In the genomic region with DNA sequence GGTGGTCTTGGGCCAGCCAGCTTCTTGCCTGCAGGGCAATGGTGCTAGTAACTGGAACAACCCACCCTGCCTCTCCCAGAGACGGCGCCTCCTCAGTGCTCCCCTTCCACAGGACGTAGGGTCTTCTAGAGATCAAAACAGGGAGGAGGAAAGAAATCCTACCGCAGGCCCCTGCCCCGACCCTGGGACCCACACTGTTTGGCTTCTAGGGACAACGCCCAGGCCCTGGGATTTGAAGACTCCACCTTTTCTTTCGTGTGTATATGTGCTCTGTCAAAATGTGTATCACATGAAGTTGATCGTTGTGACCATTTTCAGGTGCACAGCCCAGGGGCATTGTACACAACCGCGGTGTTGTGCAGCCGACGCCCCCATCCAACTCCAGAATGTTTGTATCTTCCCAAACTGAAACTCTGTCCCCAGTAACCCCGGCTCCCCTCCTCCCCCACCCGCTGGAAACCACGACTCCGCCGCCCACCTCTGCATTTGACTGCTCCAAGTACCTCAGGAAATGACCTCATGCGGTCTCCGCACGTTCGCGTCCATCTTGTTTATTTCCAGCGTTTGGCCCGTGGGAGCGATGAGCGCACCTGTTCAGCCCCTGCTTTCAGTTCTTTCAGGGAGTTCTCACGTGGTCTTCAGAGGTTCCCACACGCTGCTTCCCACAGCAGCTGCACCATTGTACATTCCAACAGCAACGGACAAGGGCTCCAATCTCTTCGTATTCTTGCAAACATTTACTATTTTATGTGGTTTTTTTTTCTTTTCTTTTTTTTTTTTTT, we compare ENCODE assay signal across 8 cellular contexts. TPM values are rescaled to one million over a fixed set of nuclear protein-coding genes. Genes with fewer than 3 reads are reported as not detected.
DNase-seq lines count a peak whose midpoint lies in the region; ATAC-seq and TF ChIP-seq lines count a peak whose summit lies in the region.

No MANE protein-coding gene starts in this region.

- H3K9me3 Mint-ChIP-seq in CD8-positive, alpha-beta T cell, result peaks cover 8% of the 10 kb centered on the region
- peaks cover 10% of the 10 kb centered on the region for H3K9me3 Mint-ChIP-seq in activated B cell treated with CpG ODN at 0.5 μM for 24 hours
- peaks cover 12% of the 10 kb centered on the region for H3K9me3 Mint-ChIP-seq in dendritic cell treated with granulocyte-macrophage colony-stimulating factor and Interleukin-4, amounts not matched to agents 40 ng/mL and 50 ng/mL, for 4 days

- no peaks in the 10 kb centered on the region for H3K9me3 ChIP-seq in CD8-positive, alpha-beta T cell (ENCODE audit: low read length)
- H3K9me3 ChIP-seq in thyroid gland, result no peaks in the 10 kb centered on the region

- H3K4me3 Mint-ChIP-seq in CD8-positive, alpha-beta T cell, result peak overlapping the region; percentile 88
- peak overlapping the region; percentile 69 for H3K4me3 Mint-ChIP-seq in activated B cell treated with CpG ODN at 0.5 μM for 24 hours
- peak overlapping the region; percentile 59 for H3K4me3 Mint-ChIP-seq in dendritic cell treated with granulocyte-macrophage colony-stimulating factor and Interleukin-4, amounts not matched to agents 40 ng/mL and 50 ng/mL, for 4 days

- H3K27me3 Mint-ChIP-seq in CD8-positive, alpha-beta T cell (ENCODE audit: low read depth), result peaks cover 25% of the 10 kb centered on the region
- H3K27me3 Mint-ChIP-seq in activated B cell treated with CpG ODN at 0.5 μM for 24 hours, result peaks cover 47% of the 10 kb centered on the region
- H3K27me3 Mint-ChIP-seq in dendritic cell treated with granulocyte-macrophage colony-stimulating factor and Interleukin-4, amounts not matched to agents 40 ng/mL and 50 ng/mL, for 4 days, result peaks cover 94% of the 10 kb centered on the region

- H3K36me3 Mint-ChIP-seq in CD8-positive, alpha-beta T cell, result no peaks in the 10 kb centered on the region
- peaks cover 2% of the 10 kb centered on the region for H3K36me3 Mint-ChIP-seq in activated B cell treated with CpG ODN at 0.5 μM for 24 hours (ENCODE audit: low read depth)
- no peaks in the 10 kb centered on the region for H3K36me3 Mint-ChIP-seq in dendritic cell treated with granulocyte-macrophage colony-stimulating factor and Interleukin-4, amounts not matched to agents 40 ng/mL and 50 ng/mL, for 4 days (ENCODE audit: low read depth)

- H3K36me3 ChIP-seq in CD8-positive, alpha-beta T cell (ENCODE audit: insufficient read depth, low read length), result no peaks in the 10 kb centered on the region
- no peaks in the 10 kb centered on the region for H3K36me3 ChIP-seq in thyroid gland

- peaks cover 21% of the 10 kb centered on the region for H3K4me1 Mint-ChIP-seq in CD8-positive, alpha-beta T cell (ENCODE audit: low read depth)
- H3K4me1 Mint-ChIP-seq in activated B cell treated with CpG ODN at 0.5 μM for 24 hours, result peaks cover 24% of the 10 kb centered on the region
- peaks cover 25% of the 10 kb centered on the region for H3K4me1 Mint-ChIP-seq in dendritic cell treated with granulocyte-macrophage colony-stimulating factor and Interleukin-4, amounts not matched to agents 40 ng/mL and 50 ng/mL, for 4 days (ENCODE audit: low read depth)

- intact Hi-C loops in CD8-positive, alpha-beta T cell (cut with DNase I, micrococcal nuclease), result loop anchor here (1.0 to 10.0 kb wide), 6 partner anchors 38 to 343 kb away; a partner anchor contains a TSS
- intact Hi-C loops in activated B cell treated with CpG ODN at 0.5 μM for 24 hours (cut with micrococcal nuclease), result loop anchor here (1.0 to 10.0 kb wide), 7 partner anchors 33 to 708 kb away; a partner anchor contains a TSS
- intact Hi-C loops in dendritic cell treated with granulocyte-macrophage colony-stimulating factor and Interleukin-4, amounts not matched to agents 40 ng/mL and 50 ng/mL, for 4 days (cut with micrococcal nuclease), result loop anchor here (1.0 to 10.0 kb wide), 3 partner anchors 38 to 138 kb away; no protein-coding TSS in a partner anchor
- intact Hi-C loops in thyroid gland (cut with DNase I), result loop anchor here (2.0 to 5.0 kb wide), 2 partner anchors 37 to 108 kb away; no protein-coding TSS in a partner anchor

- DNase-seq in CD8-positive, alpha-beta T cell, result peak; percentile 48 to 88 (median 65)
- no peak for DNase-seq in activated B cell treated with CpG ODN at 0.5 μM for 24 hours
- peak; percentile 59 for DNase-seq in stimulated activated CD8-positive, alpha-beta memory T cell treated with anti-CD3 and anti-CD28 coated beads, Interleukin-12 subunit alpha, Interleukin-12 subunit beta, amount 100 ng/mL, for 1 hour (ENCODE audit: low read depth)
- no peak for DNase-seq in thyroid gland

- H3K4me3 ChIP-seq in CD8-positive, alpha-beta T cell (ENCODE audit: low read depth, low read length), result peak overlapping the region; percentile 55
- no peak overlapping the region for H3K4me3 ChIP-seq in thyroid gland (replicated peaks in 1 of 3)

- peak overlapping the region; percentile 21 for H3K27ac ChIP-seq in CD8-positive, alpha-beta T cell (ENCODE audit: low read depth, low read length)
- H3K27ac ChIP-seq in thyroid gland, result no peak overlapping the region

- ATAC-seq in CD8-positive, alpha-beta T cell, result peak; percentile 71
- ATAC-seq in GM19397 (IDR thresholded peaks at IDR 0.05; ENCODE audit: unreplicated experiment) (peak; percentile 51), HG03558 (IDR thresholded peaks at IDR 0.05; ENCODE audit: extremely low read depth, unreplicated experiment) (peak; percentile 46), activated B cell treated with CpG ODN at 0.5 μM for 24 hours (ENCODE audit: low read depth) (peak; percentile 28), esophagus mucosa (no peak)

- 19 to 44% methylated on average over 26 to 29 of the region's 30 CpGs for WGBS in thyroid gland, 2 donors

- H3K27me3 ChIP-seq in CD8-positive, alpha-beta T cell (ENCODE audit: insufficient read depth, low read length), result peaks cover 26% of the 10 kb centered on the region
- H3K27me3 ChIP-seq in thyroid gland, result peaks cover 32% of the 10 kb centered on the region

- H3K4me1 ChIP-seq in CD8-positive, alpha-beta T cell (ENCODE audit: insufficient read depth, low read length), result peaks cover 46% of the 10 kb centered on the region
- H3K4me1 ChIP-seq in thyroid gland, result peaks cover 0 to 19% of the 10 kb centered on the region in 2 donors

- H3K27ac Mint-ChIP-seq in CD8-positive, alpha-beta T cell, result peak overlapping the region; percentile 85
- H3K27ac Mint-ChIP-seq in activated B cell treated with CpG ODN at 0.5 μM for 24 hours, result peak overlapping the region; percentile 7
- H3K27ac Mint-ChIP-seq in dendritic cell treated with granulocyte-macrophage colony-stimulating factor and Interleukin-4, amounts not matched to agents 40 ng/mL and 50 ng/mL, for 4 days, result no peak overlapping the region

- CTCF ChIA-PET in CD8-positive, alpha-beta T cell (lab: Charles Lee), result interaction anchor here (0.7 to 5.1 kb wide), 17 partner anchors 13 to 1070 kb away, joined by 3 to 60 read pairs (median 7); a partner anchor contains a TSS
- CTCF ChIA-PET in activated B cell treated with CpG ODN at 0.5 μM for 24 hours (lab: Charles Lee), result interaction anchor here (1.0 to 2.7 kb wide), 6 partner anchors 31 to 187 kb away, joined by 3 to 24 read pairs (median 7); no protein-coding TSS in a partner anchor

- TF ChIP-seq POLR2A in thyroid gland (IDR thresholded peaks at IDR 0.05), result no peak

- no peak for TF ChIP-seq CTCF in CD8-positive, alpha-beta T cell (IDR thresholded peaks at IDR 0.05)
- TF ChIP-seq CTCF in activated B cell treated with CpG ODN at 0.5 μM for 24 hours (IDR thresholded peaks at IDR 0.05) (no peak), thyroid gland (IDR thresholded peaks at IDR 0.05) (no peak)

- POLR2A ChIA-PET in CD8-positive, alpha-beta T cell (lab: Charles Lee), result interaction anchor here (0.9 to 1.8 kb wide), 4 partner anchors 23 to 56 kb away, joined by 3 to 13 read pairs (median 4); no protein-coding TSS in a partner anchor
- POLR2A ChIA-PET in activated B cell treated with CpG ODN at 0.5 μM for 24 hours (lab: Charles Lee), result interaction anchor here (0.6 to 0.8 kb wide), 3 partner anchors 61 to 944 kb away, joined by 3 to 4 read pairs (median 3); no protein-coding TSS in a partner anchor

RNA-seq across cellular contexts. Expression of a gene that starts 3.4 kb away (rescaled TPM):
- total RNA-seq in CD8-positive, alpha-beta T cell, result under 1 TPM in 1 of 2 experiments, not detected in 1; 0.44 TPM
- total RNA-seq in activated B cell treated with CpG ODN at 0.5 μM for 24 hours (not detected in 2 replicates), esophagus mucosa (not detected), thyroid gland (not detected)

RNA-seq across cellular contexts. Expression of a gene that starts 57.7 kb away (rescaled TPM):
- 10 to 100 TPM; 19.1 to 22.6 TPM for total RNA-seq in CD8-positive, alpha-beta T cell
- total RNA-seq in activated B cell treated with CpG ODN at 0.5 μM for 24 hours, result 45.0 and 47.6 TPM in 2 replicates
- total RNA-seq in esophagus mucosa, result 0.76 TPM
- 1 to 10 TPM in 2 of 4 donors, under 1 TPM in 2; 0.68 to 1.6 (median 1.00) TPM for total RNA-seq in thyroid gland

Comparison
In these comparisons a context has a peak if more than half of its experiments do, and no peak if none do; other contexts are left out.
1. DNase-seq: peak in CD8-positive, alpha-beta T cell (7 of 7) and stimulated activated CD8-positive, alpha-beta memory T cell treated with anti-CD3 and anti-CD28 coated beads, Interleukin-12 subunit alpha, Interleukin-12 subunit beta, amount 100 ng/mL, for 1 hour (single experiment); none in activated B cell treated with CpG ODN at 0.5 μM for 24 hours (single experiment) and thyroid gland (0 of 2).
2. RNA of a gene that starts 57.7 kb away (total RNA-seq): 45.0 to 47.6 TPM in activated B cell treated with CpG ODN at 0.5 μM for 24 hours and 19.1 to 22.6 TPM in CD8-positive, alpha-beta T cell; 0.68 to 1.6 TPM in thyroid gland and 0.76 TPM in esophagus mucosa (single experiment); every median in the first group is over 4 times any median in the second.
3. Peak in every context shown above with its lines, with median percentiles within 50 percentile points of each other: H3K4me3 Mint-ChIP-seq.